In the genomic region with DNA sequence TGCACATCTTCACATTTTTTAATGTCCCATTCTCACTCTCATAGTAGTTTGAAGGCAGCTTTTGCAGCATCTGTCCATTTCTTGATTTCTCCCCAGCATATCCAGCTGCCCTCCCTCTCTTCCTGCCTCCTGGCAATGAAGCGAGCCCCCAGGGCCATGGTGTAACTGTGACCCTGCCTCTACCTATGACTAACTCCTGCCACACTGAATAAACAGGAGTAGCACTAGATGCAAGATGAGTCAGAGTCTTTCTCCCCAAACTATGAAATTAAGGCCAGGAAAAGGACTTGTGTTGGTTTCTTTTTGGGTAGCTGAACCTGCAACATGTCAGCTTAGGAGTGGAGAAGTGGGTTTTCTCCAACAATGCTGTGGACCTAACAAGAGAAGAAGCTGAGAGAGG, we compare ENCODE assay signal across 11 cellular contexts.
DNase-seq lines count a peak whose midpoint lies in the region; ATAC-seq, FAIRE-seq and TF ChIP-seq lines count a peak whose summit lies in the region.
"Had no signal": no experiment of that assay in that cellular context is flagged by ENCODE, and none has a peak within 500 bp of the region (broad histone marks: within the 10 kb centered on the region; RNA-seq: fewer than 3 reads in every experiment).

No MANE protein-coding gene starts in this region.

- no peak overlapping the region for H3K27ac Mint-ChIP-seq in WTC11

- H3K36me3 ChIP-seq in endothelial cell of umbilical vein (ENCODE audit: control insufficient read depth in 2 of 2, extremely low read depth in 1 of 2, insufficient read depth in 2 of 2, low read length in 2 of 2) (no peaks in the 10 kb centered on the region), tibial nerve (no peaks in the 10 kb centered on the region), prostate gland (no peaks in the 10 kb centered on the region)

- no peak overlapping the region for H3K9ac ChIP-seq in endothelial cell of umbilical vein (replicated peaks; ENCODE audit: extremely low read depth, insufficient read depth, low read length)

- 86 to 87% methylated on average over 1 of the region's 1 CpG for WGBS in tibial nerve, 2 donors
- WGBS in prostate gland = 48% methylated on average over 1 of the region's 1 CpG

- no peaks in the 10 kb centered on the region for H3K79me2 ChIP-seq in endothelial cell of umbilical vein (ENCODE audit: control insufficient read depth, insufficient read depth, low read length)

- no TSS peak for BruUV-seq in endothelial cell of umbilical vein (replicated peaks; lab: Mats Ljungman, UMichigan)

- no peaks in the 10 kb centered on the region for H3K36me3 Mint-ChIP-seq in WTC11

- no peak overlapping the region for H3K4me3 ChIP-seq in endothelial cell of umbilical vein (replicated peaks in 1 of 3; ENCODE audit: insufficient read depth in 1 of 3, low read depth in 1 of 3, low read length in 3 of 3)
- H3K4me3 ChIP-seq in tibial nerve = no peak overlapping the region
- no peak overlapping the region for H3K4me3 ChIP-seq in prostate gland
- H3K4me3 ChIP-seq: skin epidermis had no signal

- no peaks in the 10 kb centered on the region for H3K9me1 ChIP-seq in endothelial cell of umbilical vein (replicated peaks; ENCODE audit: control insufficient read depth, extremely low read depth, insufficient read depth, low read length)

- POLR2A ChIA-PET in endothelial cell of umbilical vein (lab: Charles Lee) = no interaction called here
- POLR2A ChIA-PET in WTC11 (lab: Charles Lee) = no interaction called here

- DNase-seq in SIG-M5 treated with dmso at 0.1 percent for 504 hours (lab: John Stamatoyannopoulos, UW; ENCODE audit: unreplicated experiment) = peak; percentile 25
- DNase-seq in SIG-M5 (lab: John Stamatoyannopoulos, UW) = no peak
- DNase-seq in MV-4-11 (lab: John Stamatoyannopoulos, UW) = peak; percentile 21
- peak; percentile 65 for DNase-seq in endothelial cell of umbilical vein (ENCODE audit: low read depth, low spot score)
- DNase-seq in stimulated activated naive CD8-positive, alpha-beta T cell treated with anti-CD3 and anti-CD28 coated beads, Interleukin-15, Interleukin-2, amounts not matched to agents 100 U/mL and 50 U/mL, for 24 hours = peak; percentile 16
- no peak for DNase-seq in tibial nerve (ENCODE audit: low spot score in 2 of 2)
- DNase-seq in WTC11 (ENCODE audit: low spot score) = no peak
- no peak for DNase-seq in prostate gland (ENCODE audit: low spot score)
- DNase-seq: head of caudate nucleus, NCI-H1092 had no signal

- peaks cover 6% of the 10 kb centered on the region for H3K4me1 ChIP-seq in endothelial cell of umbilical vein (ENCODE audit: control insufficient read depth, extremely low read depth, insufficient read depth, low read length)
- H3K4me1 ChIP-seq in tibial nerve = peaks cover 0 to 25% (median 7%) of the 10 kb centered on the region in 4 donors
- H3K4me1 ChIP-seq in prostate gland (replicated peaks) = no peaks in the 10 kb centered on the region

- H3K9me3 Mint-ChIP-seq in WTC11 = no peaks in the 10 kb centered on the region

- H3K27ac ChIP-seq in endothelial cell of umbilical vein (ENCODE audit: insufficient read depth, low read depth, low read length) = no peak overlapping the region
- peak overlapping the region in 2 of 4 donors; percentile 18 to 87 for H3K27ac ChIP-seq in tibial nerve
- no peak overlapping the region for H3K27ac ChIP-seq in prostate gland
- H3K27ac ChIP-seq: skin epidermis had no signal

- no peaks in the 10 kb centered on the region for H4K20me1 ChIP-seq in endothelial cell of umbilical vein (replicated peaks; ENCODE audit: control insufficient read depth, extremely low read depth, insufficient read depth, low read length)

- intact Hi-C loops in endothelial cell of umbilical vein (cut with micrococcal nuclease) (no loop called here), prostate gland (cut with DNase I) (loop anchor here (10.0 kb wide), 1 partner anchor 131 kb away; no protein-coding TSS in a partner anchor)

- H3K27me3 ChIP-seq in endothelial cell of umbilical vein (ENCODE audit: control insufficient read depth in 2 of 2, insufficient read depth in 2 of 2, low read length in 2 of 2) = no peaks in the 10 kb centered on the region
- H3K27me3 ChIP-seq in tibial nerve = no peaks in the 10 kb centered on the region
- H3K27me3 ChIP-seq in prostate gland (replicated peaks; ENCODE audit: insufficient read depth) = no peaks in the 10 kb centered on the region

- FAIRE-seq in endothelial cell of umbilical vein (lab: Jason Lieb, UNC) = peak; percentile 67

- H3K4me3 Mint-ChIP-seq in WTC11 = no peak overlapping the region

- CTCF ChIA-PET in endothelial cell of umbilical vein (lab: Charles Lee) = interaction anchor here (1.4 kb wide), 1 partner anchor 135 kb away, joined by 5 read pairs; no protein-coding TSS in a partner anchor
- CTCF ChIA-PET in WTC11 (lab: Charles Lee) = no interaction called here

- no peak for TF ChIP-seq POLR2A in endothelial cell of umbilical vein (IDR thresholded peaks at IDR 0.05; ENCODE audit: low read depth, low read length)
- no peak for TF ChIP-seq POLR2A in tibial nerve (IDR thresholded peaks at IDR 0.05)
- no peak for TF ChIP-seq POLR2A in prostate gland (IDR thresholded peaks at IDR 0.05)

- no peak overlapping the region for H3K4me2 ChIP-seq in endothelial cell of umbilical vein (ENCODE audit: insufficient read depth, low read length)

- H3K4me1 Mint-ChIP-seq in WTC11 = no peaks in the 10 kb centered on the region

- TF ChIP-seq CTCF in endothelial cell of umbilical vein (IDR thresholded peaks at IDR 0.05; ENCODE audit: extremely low read depth in 1 of 2, insufficient read depth in 1 of 2, low read depth in 1 of 2, low read length in 2 of 2) = no peak
- no peak for TF ChIP-seq CTCF in tibial nerve (IDR thresholded peaks at IDR 0.05)
- no peak for TF ChIP-seq CTCF in WTC11 (IDR thresholded peaks at IDR 0.05)
- no peak for TF ChIP-seq CTCF in prostate gland (IDR thresholded peaks at IDR 0.05)

- no peaks in the 10 kb centered on the region; the same call in 1 of the 2 replicates for H3K27me3 Mint-ChIP-seq in WTC11 (ENCODE audit: low read depth)

- peak; percentile 90 for ATAC-seq in stimulated activated naive CD8-positive, alpha-beta T cell treated with anti-CD3 and anti-CD28 coated beads, Interleukin-15, Interleukin-2, amounts not matched to agents 100 U/mL and 50 U/mL, for 24 hours
- no peak for ATAC-seq in WTC11

- dilution Hi-C loops in endothelial cell of umbilical vein (cut with MboI; ENCODE audit: extremely low pct_ligation_motif_present, low sequenced_read_pairs) = no loop called here

- no peak overlapping the region for H2AFZ ChIP-seq in endothelial cell of umbilical vein (ENCODE audit: low read depth, low read length)

- TF ChIP-seq EP300 in tibial nerve (IDR thresholded peaks at IDR 0.05) = peak in 1 of 2 donors; percentile 40

- no peaks in the 10 kb centered on the region for H3K9me3 ChIP-seq in endothelial cell of umbilical vein (replicated peaks; ENCODE audit: control insufficient read depth, insufficient read depth, low read length)
- H3K9me3 ChIP-seq in tibial nerve = no peaks in the 10 kb centered on the region
- no peaks in the 10 kb centered on the region for H3K9me3 ChIP-seq in prostate gland

TF ChIP-seq in endothelial cell of umbilical vein, 7 proteins besides CTCF, POLR2A, EP300 and RAD21:
- TF ChIP-seq JUN (IDR thresholded peaks at IDR 0.05; ENCODE audit: borderline replicate concordance, insufficient read depth, insufficient read length, low read depth) = no peak
- TF ChIP-seq, protein P1, sequence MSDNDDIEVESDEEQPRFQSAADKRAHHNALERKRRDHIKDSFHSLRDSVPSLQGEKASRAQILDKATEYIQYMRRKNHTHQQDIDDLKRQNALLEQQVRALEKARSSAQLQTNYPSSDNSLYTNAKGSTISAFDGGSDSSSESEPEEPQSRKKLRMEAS (IDR thresholded peaks at IDR 0.05; ENCODE audit: insufficient read depth, insufficient read length) = no peak
- TF ChIP-seq FOS (IDR thresholded peaks at IDR 0.05; ENCODE audit: borderline replicate concordance, insufficient read depth, low read length) = peak; percentile 89
- TF ChIP-seq MYC (IDR thresholded peaks at IDR 0.05; ENCODE audit: low read depth, low read length) = no peak
- no peak for TF ChIP-seq POLR2AphosphoS5 (IDR thresholded peaks at IDR 0.05; ENCODE audit: insufficient read depth, low read depth, low read length)
- no peak for TF ChIP-seq EZH2 (IDR thresholded peaks at IDR 0.05; ENCODE audit: borderline replicate concordance, low read depth, low read length, severe bottlenecking)
- no peak for TF ChIP-seq GATA2 (IDR thresholded peaks at IDR 0.05; ENCODE audit: insufficient read depth, insufficient read length, low read depth, low read length)

TF ChIP-seq in WTC11, 78 proteins besides CTCF, POLR2A, EP300 and RAD21:
- TF ChIP-seq ATF1 (CRISPR knock-in tag; IDR thresholded peaks at IDR 0.05) (no peak), JUN (CRISPR knock-in tag; IDR thresholded peaks at IDR 0.05) (no peak)
- TF ChIP-seq, protein P2, sequence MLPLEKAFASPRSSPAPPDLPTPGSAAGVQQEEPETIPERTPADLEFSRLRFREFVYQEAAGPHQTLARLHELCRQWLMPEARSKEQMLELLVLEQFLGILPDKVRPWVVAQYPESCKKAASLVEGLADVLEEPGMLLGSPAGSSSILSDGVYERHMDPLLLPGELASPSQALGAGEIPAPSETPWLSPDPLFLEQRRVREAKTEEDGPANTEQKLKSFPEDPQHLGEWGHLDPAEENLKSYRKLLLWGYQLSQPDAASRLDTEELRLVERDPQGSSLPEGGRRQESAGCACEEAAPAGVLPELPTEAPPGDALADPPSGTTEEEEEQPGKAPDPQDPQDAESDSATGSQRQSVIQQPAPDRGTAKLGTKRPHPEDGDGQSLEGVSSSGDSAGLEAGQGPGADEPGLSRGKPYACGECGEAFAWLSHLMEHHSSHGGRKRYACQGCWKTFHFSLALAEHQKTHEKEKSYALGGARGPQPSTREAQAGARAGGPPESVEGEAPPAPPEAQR (CRISPR knock-in tag; IDR thresholded peaks at IDR 0.05) = no peak

Comparison
In these comparisons a context has a peak if more than half of its experiments do, and no peak if none do; other contexts are left out.
1. DNase-seq: peak in SIG-M5 treated with dmso at 0.1 percent for 504 hours (single experiment), MV-4-11 (single experiment), endothelial cell of umbilical vein (single experiment) and stimulated activated naive CD8-positive, alpha-beta T cell treated with anti-CD3 and anti-CD28 coated beads, Interleukin-15, Interleukin-2, amounts not matched to agents 100 U/mL and 50 U/mL, for 24 hours (single experiment); none in SIG-M5 (single experiment), tibial nerve (0 of 2), WTC11 (single experiment) and prostate gland (single experiment).